9 cellular contexts compared by ENCODE assay signal in genomic region chr19:801030-801860, GRCh38. TPM values are rescaled to one million over a fixed set of nuclear protein-coding genes. Genes with fewer than 3 reads are reported as not detected.
A peak's percentile ranks its signal among the peaks of the same experiment; 100 is the strongest.
DNase-seq lines count a peak whose midpoint lies in the region; ATAC-seq and TF ChIP-seq lines count a peak whose summit lies in the region.
"Had no signal": no experiment of that assay in that cellular context is flagged by ENCODE, and none has a peak within 500 bp of the region (broad histone marks: within the 10 kb centered on the region; RNA-seq: fewer than 3 reads in every experiment).

No MANE protein-coding gene starts in this region.

- H3K9me3 ChIP-seq in heart right ventricle, result no peaks in the 10 kb centered on the region
- H3K9me3 ChIP-seq in skeletal muscle satellite cell (replicated peaks; ENCODE audit: low read length), result no peaks in the 10 kb centered on the region

- CTCF ChIA-PET in activated CD8-positive, alpha-beta T cell treated with anti-CD3 and anti-CD28 coated beads, Interleukin-2, amount 10 ng/mL, durations not matched to agents 7 days and 5 days (lab: Charles Lee), result no interaction called here

- peak overlapping the region; percentile 100 for H3K4me2 ChIP-seq in skeletal muscle satellite cell (ENCODE audit: low read length)

- DNase-seq in HFF-Myc (ENCODE audit: extremely low read depth, low read depth) (peak; percentile 63), heart right ventricle (peak; percentile 84), NCI-H526 treated with DMSO at 0.1 percent for 48 hours (lab: John Stamatoyannopoulos, UW) (no peak)
- peak; percentile 36 for DNase-seq in activated CD8-positive, alpha-beta T cell treated with anti-CD3 and anti-CD28 coated beads, Interleukin-2, amount 10 ng/mL, durations not matched to agents 7 days and 5 days

- no peaks in the 10 kb centered on the region for H3K27me3 Mint-ChIP-seq in activated CD8-positive, alpha-beta T cell treated with anti-CD3 and anti-CD28 coated beads, Interleukin-2, amount 10 ng/mL, durations not matched to agents 7 days and 5 days (ENCODE audit: low read depth)

- intact Hi-C loops in heart right ventricle (cut with DNase I), result no loop called here

- H3K4me1 ChIP-seq in heart right ventricle (peaks cover 50 to 73% (median 64%) of the 10 kb centered on the region in 9 donors), skeletal muscle satellite cell (ENCODE audit: control insufficient read depth, insufficient read depth, low read length) (peaks cover 42% of the 10 kb centered on the region)

- peak overlapping the region; percentile 93 for H3K9ac ChIP-seq in skeletal muscle satellite cell (ENCODE audit: low read depth, low read length)

- 19 to 21% methylated on average over 29 of the region's 29 CpGs for WGBS in heart right ventricle, 2 donors

- peak overlapping the region; percentile 67 for H3K4me3 Mint-ChIP-seq in activated CD8-positive, alpha-beta T cell treated with anti-CD3 and anti-CD28 coated beads, Interleukin-2, amount 10 ng/mL, durations not matched to agents 7 days and 5 days

- peaks cover 55% of the 10 kb centered on the region for H3K36me3 Mint-ChIP-seq in activated CD8-positive, alpha-beta T cell treated with anti-CD3 and anti-CD28 coated beads, Interleukin-2, amount 10 ng/mL, durations not matched to agents 7 days and 5 days (ENCODE audit: low read depth)

- no peak for TF ChIP-seq CTCF in HFF-Myc (IDR thresholded peaks at IDR 0.05; ENCODE audit: low read depth, low read length, missing control alignments)
- TF ChIP-seq CTCF in heart right ventricle (IDR thresholded peaks at IDR 0.05), result no peak

- H3K4me3 ChIP-seq in HFF-Myc (replicated peaks; ENCODE audit: low read depth, low read length) (peak overlapping the region; percentile 79), heart right ventricle (peak overlapping the region in 9 of 10 donors; percentile 12 to 94 (median 77)), skeletal muscle satellite cell (ENCODE audit: low read length) (peak overlapping the region; percentile 85)

- no peaks in the 10 kb centered on the region for H3K9me3 Mint-ChIP-seq in activated CD8-positive, alpha-beta T cell treated with anti-CD3 and anti-CD28 coated beads, Interleukin-2, amount 10 ng/mL, durations not matched to agents 7 days and 5 days (ENCODE audit: insufficient read depth)

- H3K36me3 ChIP-seq in heart right ventricle, result peaks cover 4 to 81% (median 22%) of the 10 kb centered on the region in 9 donors
- H3K36me3 ChIP-seq in skeletal muscle satellite cell (ENCODE audit: insufficient read depth, low read length), result peaks cover 79% of the 10 kb centered on the region

- peak overlapping the region; percentile 68 for H3K27ac Mint-ChIP-seq in activated CD8-positive, alpha-beta T cell treated with anti-CD3 and anti-CD28 coated beads, Interleukin-2, amount 10 ng/mL, durations not matched to agents 7 days and 5 days

- H3K27me3 ChIP-seq in heart right ventricle (no peaks in the 10 kb centered on the region), skeletal muscle satellite cell (ENCODE audit: control insufficient read depth, insufficient read depth, low read length) (no peaks in the 10 kb centered on the region)

- no peak for ATAC-seq in activated CD8-positive, alpha-beta T cell treated with anti-CD3 and anti-CD28 coated beads, Interleukin-2, amount 10 ng/mL, durations not matched to agents 7 days and 5 days
- peak in 7 of 8 donors; percentile 5 to 49 (median 34) for ATAC-seq in heart right ventricle
- ATAC-seq in HG02759 (IDR thresholded peaks at IDR 0.05; ENCODE audit: unreplicated experiment), result no peak
- no peak for ATAC-seq in HG02973 (IDR thresholded peaks at IDR 0.05; ENCODE audit: unreplicated experiment)
- no peak for ATAC-seq in HG02798 (IDR thresholded peaks at IDR 0.05; ENCODE audit: poor library complexity, unreplicated experiment)

- peaks cover 44% of the 10 kb centered on the region for H3K4me1 Mint-ChIP-seq in activated CD8-positive, alpha-beta T cell treated with anti-CD3 and anti-CD28 coated beads, Interleukin-2, amount 10 ng/mL, durations not matched to agents 7 days and 5 days (ENCODE audit: low read depth)

- H3K27ac ChIP-seq in heart right ventricle, result peak overlapping the region; percentile 14 to 100 (median 96)

- POLR2A ChIA-PET in activated CD8-positive, alpha-beta T cell treated with anti-CD3 and anti-CD28 coated beads, Interleukin-2, amount 10 ng/mL, durations not matched to agents 7 days and 5 days (lab: Charles Lee), result interaction anchor here (2.0 kb wide), 1 partner anchor 468 kb away, joined by 4 read pairs; the partner anchor contains the start of gene CIRBP

RNA-seq across cellular contexts. Expression of gene PTBP1, which starts 4.0 kb away (rescaled TPM):
- 100 to 1,000 TPM; 524 to 526 TPM for total RNA-seq in activated CD8-positive, alpha-beta T cell treated with anti-CD3 and anti-CD28 coated beads, Interleukin-2, amount 10 ng/mL, durations not matched to agents 7 days and 5 days
- 100 to 1,000 TPM in 1 of 10 donors, 10 to 100 TPM in 9; 46.2 to 106 (median 56.8) TPM for total RNA-seq in heart right ventricle
- polyA plus RNA-seq in heart right ventricle, result 10 to 100 TPM; 48.2 to 74.3 TPM
- total RNA-seq in skeletal muscle satellite cell (2012; rRNA removed), result 113 and 162 TPM in 2 replicates

RNA-seq across cellular contexts. Expression of gene PLPPR3, which starts 20.5 kb away (rescaled TPM):
- not detected for total RNA-seq in activated CD8-positive, alpha-beta T cell treated with anti-CD3 and anti-CD28 coated beads, Interleukin-2, amount 10 ng/mL, durations not matched to agents 7 days and 5 days
- not detected for total RNA-seq in heart right ventricle
- not detected for polyA plus RNA-seq in heart right ventricle
- not detected in 2 replicates for total RNA-seq in skeletal muscle satellite cell (2012; rRNA removed)
- total RNA-seq: T-helper 1 cell treated with Interleukin-12 subunit alpha and Interleukin-12 subunit beta and Interleukin-4 antibody, amounts not matched to agents 30 ng/mL and 1 ng/mL, for 36 hours had no signal

RNA-seq across cellular contexts. Expression of gene AZU1, which starts 26.4 kb away (rescaled TPM):
- not detected for total RNA-seq in activated CD8-positive, alpha-beta T cell treated with anti-CD3 and anti-CD28 coated beads, Interleukin-2, amount 10 ng/mL, durations not matched to agents 7 days and 5 days
- total RNA-seq in heart right ventricle, result 1 to 10 TPM in 1 of 10 donors, not detected in 9; 1.7 TPM
- under 1 TPM in 1 of 2 donors, not detected in 1; 0.06 TPM for polyA plus RNA-seq in heart right ventricle
- not detected in 2 replicates for total RNA-seq in skeletal muscle satellite cell (2012; rRNA removed)
- total RNA-seq: T-helper 1 cell treated with Interleukin-12 subunit alpha and Interleukin-12 subunit beta and Interleukin-4 antibody, amounts not matched to agents 30 ng/mL and 1 ng/mL, for 36 hours had no signal

RNA-seq across cellular contexts. Expression of gene PRTN3, which starts 39.6 kb away (rescaled TPM):
- not detected for total RNA-seq in activated CD8-positive, alpha-beta T cell treated with anti-CD3 and anti-CD28 coated beads, Interleukin-2, amount 10 ng/mL, durations not matched to agents 7 days and 5 days
- total RNA-seq in heart right ventricle, result not detected
- polyA plus RNA-seq in heart right ventricle, result under 1 TPM in 1 of 2 donors, not detected in 1; 0.12 TPM
- not detected in 2 replicates for total RNA-seq in skeletal muscle satellite cell (2012; rRNA removed)
- total RNA-seq: T-helper 1 cell treated with Interleukin-12 subunit alpha and Interleukin-12 subunit beta and Interleukin-4 antibody, amounts not matched to agents 30 ng/mL and 1 ng/mL, for 36 hours had no signal

RNA-seq across cellular contexts. Expression of gene MISP, which starts 50.3 kb away (rescaled TPM):
- not detected for total RNA-seq in activated CD8-positive, alpha-beta T cell treated with anti-CD3 and anti-CD28 coated beads, Interleukin-2, amount 10 ng/mL, durations not matched to agents 7 days and 5 days
- total RNA-seq in heart right ventricle, result not detected
- polyA plus RNA-seq in heart right ventricle, result under 1 TPM in 1 of 2 donors, not detected in 1; 0.01 TPM
- 0.22 and 0.25 TPM in 2 replicates for total RNA-seq in skeletal muscle satellite cell (2012; rRNA removed)
- total RNA-seq: T-helper 1 cell treated with Interleukin-12 subunit alpha and Interleukin-12 subunit beta and Interleukin-4 antibody, amounts not matched to agents 30 ng/mL and 1 ng/mL, for 36 hours had no signal

Comparison
In these comparisons a context has a peak if more than half of its experiments do, and no peak if none do; other contexts are left out.
1. ATAC-seq: peak in heart right ventricle (7 of 8); none in activated CD8-positive, alpha-beta T cell treated with anti-CD3 and anti-CD28 coated beads, Interleukin-2, amount 10 ng/mL, durations not matched to agents 7 days and 5 days (single experiment), HG02759 (single experiment), HG02973 (single experiment) and HG02798 (single experiment).
2. RNA of gene PTBP1, which starts 4.0 kb away (total RNA-seq): 524 to 526 TPM in activated CD8-positive, alpha-beta T cell treated with anti-CD3 and anti-CD28 coated beads, Interleukin-2, amount 10 ng/mL, durations not matched to agents 7 days and 5 days; 46.2 to 106 TPM in heart right ventricle; every median in the first group is over 4 times any median in the second.
3. Peak in every context shown above with its lines, with median percentiles within 50 percentile points of each other: H3K4me3 ChIP-seq.